ENCODE assay signal across 20 cellular contexts in genomic region chr7:6237002-6237401, GRCh38. TPM values are rescaled to one million over a fixed set of nuclear protein-coding genes. Genes with fewer than 3 reads are reported as not detected.
DNase-seq lines count a peak whose midpoint lies in the region; ATAC-seq and TF ChIP-seq lines count a peak whose summit lies in the region.
"Had no signal": no experiment of that assay in that cellular context is flagged by ENCODE, and none has a peak within 500 bp of the region (broad histone marks: within the 10 kb centered on the region; RNA-seq: fewer than 3 reads in every experiment).

No MANE protein-coding gene starts in this region.

- ATAC-seq in Right ventricle myocardium inferior (peak; percentile 77), HG02852 (IDR thresholded peaks at IDR 0.05; ENCODE audit: unreplicated experiment) (no peak)
- ATAC-seq: GM23338 had no signal

- H3K4me1 Mint-ChIP-seq in nephron = peaks cover 33% of the 10 kb centered on the region

- no peaks in the 10 kb centered on the region for H3K36me3 ChIP-seq in cardiac muscle cell
- H3K36me3 ChIP-seq: BLaER1, MG63 had no signal

- no peaks in the 10 kb centered on the region for H3K36me3 Mint-ChIP-seq in nephron (ENCODE audit: low read depth)

- H3K27ac ChIP-seq in cardiac muscle cell = peak overlapping the region; percentile 78
- H3K27ac ChIP-seq: BLaER1, PC-9 had no signal

- TF ChIP-seq CTCF in cardiac muscle cell (IDR thresholded peaks at IDR 0.05; ENCODE audit: low read depth, low read length) (no peak), nephron (IDR thresholded peaks at IDR 0.05; ENCODE audit: unreplicated experiment in 3 of 3) (no peak)

- H3K27ac Mint-ChIP-seq in nephron = peak overlapping the region in 2 of 3 experiments; percentile 41 to 61
- H3K27ac Mint-ChIP-seq: GM23338 had no signal

- H3K27me3 Mint-ChIP-seq in nephron (ENCODE audit: low read depth) = peaks cover 8% of the 10 kb centered on the region

- no peak overlapping the region for H3K4me3 Mint-ChIP-seq in nephron
- H3K4me3 Mint-ChIP-seq: GM23338 had no signal

- no peaks in the 10 kb centered on the region for H3K9me3 Mint-ChIP-seq in nephron
- H3K9me3 Mint-ChIP-seq: GM23338 had no signal

- DNase-seq in Right ventricle myocardium inferior (ENCODE audit: missing footprints) (no peak), cardiac septum (ENCODE audit: low spot score) (no peak), cardiac muscle cell (ENCODE audit: low read depth in 1 of 2, low spot score in 1 of 2) (peak in 1 of 2 donors; percentile 26), T-helper 2 cell (no peak)
- no peak for DNase-seq in stimulated activated CD4-positive, alpha-beta T cell treated with anti-CD3 and anti-CD28 coated beads, Interleukin-1b, Interleukin-23, amount 100 ng/mL, for 48 hours
- no peak for DNase-seq in activated CD4-positive, alpha-beta T cell treated with anti-CD3 and anti-CD28 coated beads, Interleukin-2, amount 50 U/mL, for 1 hour
- DNase-seq: 8988T, GF-D8, Karpas-422, MG63, NCI-H1092, NCI-H146, NCI-H2081, NCI-H510A, NCI-H774, PC-9 had no signal

- no peaks in the 10 kb centered on the region for H3K9me3 ChIP-seq in cardiac muscle cell (ENCODE audit: low read depth)
- H3K9me3 ChIP-seq: BLaER1, MG63 had no signal

- H3K4me1 ChIP-seq in cardiac muscle cell (ENCODE audit: low read depth) = no peaks in the 10 kb centered on the region

- no peaks in the 10 kb centered on the region for H3K27me3 ChIP-seq in cardiac muscle cell
- H3K27me3 ChIP-seq: BLaER1, MG63 had no signal

- H3K4me3 ChIP-seq in cardiac muscle cell = no peak overlapping the region
- H3K4me3 ChIP-seq: BLaER1, GM23338, MG63, PC-9 had no signal

- intact Hi-C loops in Right ventricle myocardium inferior (cut with DNase I) (no loop called here), cardiac septum (cut with DNase I) (no loop called here)

RNA-seq across cellular contexts. Expression of gene CYTH3, which starts 35.4 kb away (rescaled TPM):
- total RNA-seq in Right ventricle myocardium inferior (30.3 TPM), cardiac septum (24.9 TPM), cardiac muscle cell (30.9 and 32.4 TPM in 2 replicates)
- 20.2 and 25.2 TPM in 2 replicates for polyA plus RNA-seq in cardiac muscle cell
